Comparison of ENCODE assay signal across 1 cellular context in genomic region chr6:41896280-41896679, GRCh38.
TF ChIP-seq lines count a peak whose summit lies in the region.

No MANE protein-coding gene starts in this region.

TF ChIP-seq in endothelial cell of umbilical vein, 7 proteins besides CTCF, POLR2A, EP300 and RAD21:
- no peak for TF ChIP-seq FOS (IDR thresholded peaks at IDR 0.05; ENCODE audit: borderline replicate concordance, insufficient read depth, low read length)
- TF ChIP-seq MAX (IDR thresholded peaks at IDR 0.05; ENCODE audit: insufficient read depth, insufficient read length): no peak
- TF ChIP-seq JUN (IDR thresholded peaks at IDR 0.05; ENCODE audit: borderline replicate concordance, insufficient read depth, insufficient read length, low read depth): no peak
- no peak for TF ChIP-seq EZH2 (IDR thresholded peaks at IDR 0.05; ENCODE audit: borderline replicate concordance, low read depth, low read length, severe bottlenecking)
- no peak for TF ChIP-seq GATA2 (IDR thresholded peaks at IDR 0.05; ENCODE audit: insufficient read depth, insufficient read length, low read depth, low read length)
- no peak for TF ChIP-seq MYC (IDR thresholded peaks at IDR 0.05; ENCODE audit: low read depth, low read length)
- no peak for TF ChIP-seq POLR2AphosphoS5 (IDR thresholded peaks at IDR 0.05; ENCODE audit: insufficient read depth, low read depth, low read length)
